10 cellular contexts compared by ENCODE assay signal in genomic region chr15:72902245-72902928, GRCh38.
DNase-seq lines count a peak whose midpoint lies in the region; ATAC-seq, FAIRE-seq and TF ChIP-seq lines count a peak whose summit lies in the region.
"Had no signal": no experiment of that assay in that cellular context is flagged by ENCODE, and none has a peak within 500 bp of the region (broad histone marks: within the 10 kb centered on the region; RNA-seq: fewer than 3 reads in every experiment).

No MANE protein-coding gene starts in this region.

- no peak for FAIRE-seq in kidney (lab: Jason Lieb, UNC)

- in situ Hi-C loops in astrocyte of the spinal cord (cut with HindIII; ENCODE audit: low sequenced_read_pairs), result no loop called here

- DNase-seq in GM23338 (ENCODE audit: low spot score) (no peak), astrocyte of the spinal cord (ENCODE audit: low read depth, low spot score) (peak; percentile 75), kidney (peak; percentile 83), GM10266 (ENCODE audit: extremely low spot score) (no peak), kidney glomerular epithelial cell (lab: John Stamatoyannopoulos, UW) (no peak)
- DNase-seq in stimulated activated naive CD8-positive, alpha-beta T cell treated with anti-CD3 and anti-CD28 coated beads, Interleukin-15, amount 100 ng/mL, for 72 hours, result no peak
- DNase-seq: activated T-cell treated with anti-CD3 and anti-CD28 coated beads for 4 hours, NCI-H2029 treated with DMSO at 0.1 percent for 48 hours had no signal

- H3K4me1 ChIP-seq in GM23338 (ENCODE audit: insufficient read depth), result no peaks in the 10 kb centered on the region
- H3K4me1 ChIP-seq in kidney (ENCODE audit: control insufficient read depth in 1 of 2, insufficient read depth in 1 of 2, low read depth in 1 of 2, low read length in 2 of 2), result peaks cover 0 to 3% of the 10 kb centered on the region in 2 donors

- H3K36me3 ChIP-seq in GM23338 (ENCODE audit: insufficient read depth) (no peaks in the 10 kb centered on the region), kidney (ENCODE audit: control insufficient read depth in 1 of 2, insufficient read depth in 2 of 2, low read length in 2 of 2) (no peaks in the 10 kb centered on the region)

- no peak overlapping the region for H3K9ac ChIP-seq in kidney (ENCODE audit: low read length in 2 of 2)

- 0 out of 2 replicates have a peak overlapping the region, but pooled peaks have one; percentile 63 for H2AFZ ChIP-seq in GM23338

- H3K27me3 Mint-ChIP-seq in GM23338 (ENCODE audit: insufficient read depth, low read depth, poor library complexity), result peaks cover 3% of the 10 kb centered on the region
- peaks cover 62% of the 10 kb centered on the region for H3K27me3 Mint-ChIP-seq in stimulated activated memory B cell treated with anti-CD40 and anti-IgM and Interleukin-4, amounts not matched to agents 10 μg/mL and 1 μg/mL and 100 μg/mL, for 72 hours
- peaks cover 44% of the 10 kb centered on the region for H3K27me3 Mint-ChIP-seq in stimulated activated naive CD8-positive, alpha-beta T cell treated with anti-CD3 and anti-CD28 coated beads, Interleukin-15, amount 100 ng/mL, for 72 hours

- H3K36me3 Mint-ChIP-seq in GM23338 (ENCODE audit: low read depth), result no peaks in the 10 kb centered on the region
- H3K36me3 Mint-ChIP-seq in stimulated activated memory B cell treated with anti-CD40 and anti-IgM and Interleukin-4, amounts not matched to agents 10 μg/mL and 1 μg/mL and 100 μg/mL, for 72 hours, result no peaks in the 10 kb centered on the region

- H3K4me3 Mint-ChIP-seq in GM23338, result no peak overlapping the region
- no peak overlapping the region for H3K4me3 Mint-ChIP-seq in stimulated activated memory B cell treated with anti-CD40 and anti-IgM and Interleukin-4, amounts not matched to agents 10 μg/mL and 1 μg/mL and 100 μg/mL, for 72 hours
- no peak overlapping the region for H3K4me3 Mint-ChIP-seq in stimulated activated naive CD8-positive, alpha-beta T cell treated with anti-CD3 and anti-CD28 coated beads, Interleukin-15, amount 100 ng/mL, for 72 hours

- H3K9me3 Mint-ChIP-seq in GM23338, result no peaks in the 10 kb centered on the region
- H3K9me3 Mint-ChIP-seq in stimulated activated memory B cell treated with anti-CD40 and anti-IgM and Interleukin-4, amounts not matched to agents 10 μg/mL and 1 μg/mL and 100 μg/mL, for 72 hours, result no peaks in the 10 kb centered on the region
- H3K9me3 Mint-ChIP-seq in stimulated activated naive CD8-positive, alpha-beta T cell treated with anti-CD3 and anti-CD28 coated beads, Interleukin-15, amount 100 ng/mL, for 72 hours, result no peaks in the 10 kb centered on the region

- TF ChIP-seq CTCF in GM23338 (conservative IDR thresholded peaks at IDR 0.05; ENCODE audit: low read depth in 2 of 2) (no peak), astrocyte of the spinal cord (IDR thresholded peaks at IDR 0.05; ENCODE audit: low read depth, low read length) (no peak), kidney (IDR thresholded peaks at IDR 0.05; ENCODE audit: borderline replicate concordance, extremely low read depth, insufficient read depth) (no peak), GM10266 (IDR thresholded peaks at IDR 0.05; ENCODE audit: control insufficient read depth, insufficient read depth, low read depth, missing control alignments) (no peak)

- H3K27me3 ChIP-seq in GM23338 (ENCODE audit: insufficient read depth), result no peaks in the 10 kb centered on the region

- no peak for ATAC-seq in GM23338
- ATAC-seq in stimulated activated memory B cell treated with anti-CD40 and anti-IgM and Interleukin-4, amounts not matched to agents 10 μg/mL and 1 μg/mL and 100 μg/mL, for 72 hours, result peak; percentile 20
- no peak for ATAC-seq in HG02610 (IDR thresholded peaks at IDR 0.05; ENCODE audit: unreplicated experiment)
- ATAC-seq in stimulated activated naive CD8-positive, alpha-beta T cell treated with anti-CD3 and anti-CD28 coated beads, Interleukin-15, amount 100 ng/mL, for 72 hours, result no peak

- no peaks in the 10 kb centered on the region for H3K9me3 ChIP-seq in kidney (ENCODE audit: control insufficient read depth in 1 of 2, low read length in 2 of 2)

- H3K4me3 ChIP-seq in GM23338 (no peak overlapping the region), astrocyte of the spinal cord (ENCODE audit: low read depth, low read length) (no peak overlapping the region), kidney (ENCODE audit: low read length in 2 of 2) (no peak overlapping the region)

- no peak overlapping the region for H3K27ac Mint-ChIP-seq in GM23338
- no peak overlapping the region for H3K27ac Mint-ChIP-seq in stimulated activated memory B cell treated with anti-CD40 and anti-IgM and Interleukin-4, amounts not matched to agents 10 μg/mL and 1 μg/mL and 100 μg/mL, for 72 hours
- no peak overlapping the region for H3K27ac Mint-ChIP-seq in stimulated activated naive CD8-positive, alpha-beta T cell treated with anti-CD3 and anti-CD28 coated beads, Interleukin-15, amount 100 ng/mL, for 72 hours

- no peaks in the 10 kb centered on the region for H3K4me1 Mint-ChIP-seq in GM23338
- peaks cover 7% of the 10 kb centered on the region for H3K4me1 Mint-ChIP-seq in stimulated activated memory B cell treated with anti-CD40 and anti-IgM and Interleukin-4, amounts not matched to agents 10 μg/mL and 1 μg/mL and 100 μg/mL, for 72 hours
- no peaks in the 10 kb centered on the region for H3K4me1 Mint-ChIP-seq in stimulated activated naive CD8-positive, alpha-beta T cell treated with anti-CD3 and anti-CD28 coated beads, Interleukin-15, amount 100 ng/mL, for 72 hours

- no peak overlapping the region for H3K4me2 ChIP-seq in GM23338

- intact Hi-C loops in kidney (cut with DNase I), result no loop called here

- no peaks in the 10 kb centered on the region for H3F3A ChIP-seq in GM23338 (replicated peaks; ENCODE audit: low read depth)

- no peaks in the 10 kb centered on the region for H4K20me1 ChIP-seq in GM23338 (replicated peaks; ENCODE audit: insufficient read depth)

- peaks cover 8% of the 10 kb centered on the region; the same call in 1 of the 2 replicates for H3K9me2 ChIP-seq in GM23338 (ENCODE audit: insufficient read depth)

- H3K79me2 ChIP-seq in GM23338 (replicated peaks; ENCODE audit: insufficient read depth), result no peaks in the 10 kb centered on the region

- no peak overlapping the region for H3K27ac ChIP-seq in GM23338 (ENCODE audit: low read depth)
- no peak overlapping the region for H3K27ac ChIP-seq in kidney (ENCODE audit: low read depth in 2 of 2, low read length in 2 of 2)

TF ChIP-seq in GM23338, 12 proteins besides CTCF, POLR2A, EP300 and RAD21 (continues in another document):
- no peak for TF ChIP-seq ZNF331 (CRISPR knock-in tag; IDR thresholded peaks at IDR 0.05; ENCODE audit: low read depth)
- no peak for TF ChIP-seq NANOG (IDR thresholded peaks at IDR 0.05; ENCODE audit: borderline replicate concordance)
- no peak for TF ChIP-seq ZNF462 (CRISPR knock-in tag; IDR thresholded peaks at IDR 0.05)

Comparison
In these comparisons a context has a peak if more than half of its experiments do, and no peak if none do; other contexts are left out.
1. DNase-seq: peak in astrocyte of the spinal cord (single experiment) and kidney (single experiment); none in GM23338 (single experiment), GM10266 (single experiment), stimulated activated naive CD8-positive, alpha-beta T cell treated with anti-CD3 and anti-CD28 coated beads, Interleukin-15, amount 100 ng/mL, for 72 hours (0 of 2) and kidney glomerular epithelial cell (single experiment).